19 cellular contexts compared by ENCODE assay signal in genomic region chr16:57577214-57577613, GRCh38. TPM values are rescaled to one million over a fixed set of nuclear protein-coding genes. Genes with fewer than 3 reads are reported as not detected.
DNase-seq lines count a peak whose midpoint lies in the region; ATAC-seq and TF ChIP-seq lines count a peak whose summit lies in the region.
"Had no signal": no experiment of that assay in that cellular context is flagged by ENCODE, and none has a peak within 500 bp of the region (broad histone marks: within the 10 kb centered on the region; RNA-seq: fewer than 3 reads in every experiment).

No MANE protein-coding gene starts in this region.

- POLR2A ChIA-PET in HEK293 (lab: Yijun Ruan, JAX) = no interaction called here

- peaks cover 0 to 23% (median 0%) of the 10 kb centered on the region in 4 donors for H3K27me3 ChIP-seq in esophagus squamous epithelium
- H3K27me3 ChIP-seq: breast epithelium had no signal

- no peaks in the 10 kb centered on the region for H3K9me3 ChIP-seq in HEK293 (ENCODE audit: control insufficient read depth, insufficient read depth, low read depth, low read length)
- H3K9me3 ChIP-seq in esophagus squamous epithelium = no peaks in the 10 kb centered on the region
- H3K9me3 ChIP-seq: breast epithelium, gastrocnemius medialis, left ventricle myocardium inferior, MG63 had no signal

- intact Hi-C loops in activated CD4-positive, alpha-beta T cell treated with anti-CD3 and anti-CD28 coated beads, Interleukin-2, amount 10 ng/mL, durations not matched to agents 24 days and 14 days (cut with micrococcal nuclease) = loop anchor here (2.0 to 10.0 kb wide), 4 partner anchors 32 to 428 kb away; partner anchors contain the start of gene KIFC3
- intact Hi-C loops in esophagus squamous epithelium (cut with DNase I) = no loop called here

- H3K4me3 ChIP-seq in HEK293 (ENCODE audit: low read depth, low read length) (no peak overlapping the region), coronary artery (no peak overlapping the region), skin epidermis (no peak overlapping the region), esophagus squamous epithelium (no peak overlapping the region)
- H3K4me3 ChIP-seq: breast epithelium, gastrocnemius medialis, left ventricle myocardium inferior, MG63 had no signal

- TF ChIP-seq CTCF in HEK293 (tag by site-specific recombination; IDR thresholded peaks at IDR 0.05) (no peak), coronary artery (IDR thresholded peaks at IDR 0.05) (no peak), esophagus squamous epithelium (IDR thresholded peaks at IDR 0.05) (no peak), omental fat pad (IDR thresholded peaks at IDR 0.05) (no peak)

- 85 to 94% methylated on average over 6 of the region's 6 CpGs for WGBS in esophagus squamous epithelium, 2 donors

- no peaks in the 10 kb centered on the region for H3K36me3 ChIP-seq in HEK293 (ENCODE audit: control insufficient read depth in 2 of 2, insufficient read depth in 1 of 2, low read length in 2 of 2)
- H3K36me3 ChIP-seq in esophagus squamous epithelium = no peaks in the 10 kb centered on the region
- H3K36me3 ChIP-seq: breast epithelium, gastrocnemius medialis, left ventricle myocardium inferior, MG63 had no signal

- no peak overlapping the region for H3K4me3 Mint-ChIP-seq in activated CD4-positive, alpha-beta T cell treated with anti-CD3 and anti-CD28 coated beads, Interleukin-2, amount 10 ng/mL, durations not matched to agents 24 days and 14 days

- TF ChIP-seq POLR2A in esophagus squamous epithelium (IDR thresholded peaks at IDR 0.05) = no peak

- H3K4me1 ChIP-seq in HEK293 (ENCODE audit: control insufficient read depth, insufficient read depth, low read length) = no peaks in the 10 kb centered on the region
- H3K4me1 ChIP-seq in esophagus squamous epithelium = peaks cover 0 to 7% (median 3%) of the 10 kb centered on the region in 3 donors
- H3K4me1 ChIP-seq: breast epithelium, gastrocnemius medialis had no signal

- no peak for ATAC-seq in HG02763 (IDR thresholded peaks at IDR 0.05; ENCODE audit: unreplicated experiment)
- no peak for ATAC-seq in omental fat pad (ENCODE audit: low FRiP score)
- ATAC-seq: gastrocnemius medialis had no signal

- no peaks in the 10 kb centered on the region for H3K9me3 Mint-ChIP-seq in activated CD4-positive, alpha-beta T cell treated with anti-CD3 and anti-CD28 coated beads, Interleukin-2, amount 10 ng/mL, durations not matched to agents 24 days and 14 days

- no peak for DNase-seq in activated CD4-positive, alpha-beta T cell treated with anti-CD3 and anti-CD28 coated beads, Interleukin-2, amount 10 ng/mL, durations not matched to agents 24 days and 14 days
- no peak for DNase-seq in activated CD4-positive, alpha-beta T cell treated with anti-CD3 and anti-CD28 coated beads, Interleukin-2, amount 50 U/mL, for 1 hour
- DNase-seq in coronary artery (ENCODE audit: low spot score) (peak; percentile 56), esophagus squamous epithelium (lab: John Stamatoyannopoulos, UW) (no peak), omental fat pad (ENCODE audit: low spot score) (no peak)
- DNase-seq: dermis blood vessel endothelial cell; gastrocnemius medialis; left ventricle myocardium inferior; MG63; NCI-H1694; NCI-H446 treated with DMSO at 0.1 percent for 48 hours; stimulated activated naive CD4-positive, alpha-beta T cell had no signal

- no peaks in the 10 kb centered on the region for H3K27me3 Mint-ChIP-seq in activated CD4-positive, alpha-beta T cell treated with anti-CD3 and anti-CD28 coated beads, Interleukin-2, amount 10 ng/mL, durations not matched to agents 24 days and 14 days

- no peak overlapping the region for H3K27ac ChIP-seq in HEK293 (ENCODE audit: extremely low read depth, low read depth, low read length)
- H3K27ac ChIP-seq in coronary artery = no peak overlapping the region
- peak overlapping the region in 12 of 21 experiments; percentile 34 to 87 (median 66) for H3K27ac ChIP-seq in skin epidermis
- H3K27ac ChIP-seq in esophagus squamous epithelium = no peak overlapping the region
- H3K27ac ChIP-seq: breast epithelium, epithelial cell of prostate, gastrocnemius medialis, left ventricle myocardium inferior, VCaP had no signal

- peak overlapping the region; percentile 96 for H3K27ac Mint-ChIP-seq in activated CD4-positive, alpha-beta T cell treated with anti-CD3 and anti-CD28 coated beads, Interleukin-2, amount 10 ng/mL, durations not matched to agents 24 days and 14 days

- CTCF ChIA-PET in HEK293 (lab: Yijun Ruan, JAX) = interaction anchor here (0.6 to 7.3 kb wide), 22 partner anchors 8 to 909 kb away, joined by 3 to 87 read pairs (median 4); partner anchors contain the start of gene KATNB1

- H3K4me1 Mint-ChIP-seq in activated CD4-positive, alpha-beta T cell treated with anti-CD3 and anti-CD28 coated beads, Interleukin-2, amount 10 ng/mL, durations not matched to agents 24 days and 14 days = peaks cover 52% of the 10 kb centered on the region

- H3K36me3 Mint-ChIP-seq in activated CD4-positive, alpha-beta T cell treated with anti-CD3 and anti-CD28 coated beads, Interleukin-2, amount 10 ng/mL, durations not matched to agents 24 days and 14 days (ENCODE audit: low read depth) = no peaks in the 10 kb centered on the region

TF ChIP-seq in HEK293, 187 proteins besides CTCF, POLR2A, EP300 and RAD21:
- TF ChIP-seq ZNF658 (tag by site-specific recombination; IDR thresholded peaks at IDR 0.05) = no peak
- peak; percentile 3; the same call in 1 of the 2 replicates for TF ChIP-seq ZNF664 (tag by site-specific recombination; IDR thresholded peaks at IDR 0.05)

RNA-seq across cellular contexts. Expression of gene ADGRG5, which starts 34.8 kb away (rescaled TPM):
- total RNA-seq in activated CD4-positive, alpha-beta T cell treated with anti-CD3 and anti-CD28 coated beads, Interleukin-2, amount 10 ng/mL, durations not matched to agents 24 days and 14 days = 5.4 and 6.1 TPM in 2 replicates
- 1 to 10 TPM in 2 of 4 donors, under 1 TPM in 2; 0.34 to 1.3 (median 0.91) TPM for total RNA-seq in esophagus squamous epithelium
- under 1 TPM in 2 of 4 donors, not detected in 2; 0.31 to 0.37 TPM for total RNA-seq in omental fat pad
- total RNA-seq: dermis blood vessel endothelial cell, gastrocnemius medialis, left ventricle myocardium inferior, myocyte had no signal

RNA-seq across cellular contexts. Expression of gene CCDC102A, which starts 40.8 kb away (rescaled TPM):
- 6.0 and 6.7 TPM in 2 replicates for total RNA-seq in activated CD4-positive, alpha-beta T cell treated with anti-CD3 and anti-CD28 coated beads, Interleukin-2, amount 10 ng/mL, durations not matched to agents 24 days and 14 days
- total RNA-seq in esophagus squamous epithelium (10 to 100 TPM in 1 of 4 donors, 1 to 10 TPM in 3; 3.5 to 10.9 (median 6.9) TPM), omental fat pad (1 to 10 TPM; 3.5 to 9.8 (median 7.8) TPM)

RNA-seq across cellular contexts. Expression of gene ADGRG1, which starts 51.2 kb away (rescaled TPM):
- 3.8 and 4.8 TPM in 2 replicates for total RNA-seq in activated CD4-positive, alpha-beta T cell treated with anti-CD3 and anti-CD28 coated beads, Interleukin-2, amount 10 ng/mL, durations not matched to agents 24 days and 14 days
- total RNA-seq in esophagus squamous epithelium (10 to 100 TPM; 37.0 to 65.5 (median 42.1) TPM), omental fat pad (10 to 100 TPM; 15.3 to 99.1 (median 70.5) TPM)

Comparison
In these comparisons a context has a peak if more than half of its experiments do, and no peak if none do; other contexts are left out.
1. H3K27ac ChIP-seq: peak in skin epidermis (12 of 21); none in HEK293 (single experiment), coronary artery (0 of 2) and esophagus squamous epithelium (0 of 4).